In the genomic region with DNA sequence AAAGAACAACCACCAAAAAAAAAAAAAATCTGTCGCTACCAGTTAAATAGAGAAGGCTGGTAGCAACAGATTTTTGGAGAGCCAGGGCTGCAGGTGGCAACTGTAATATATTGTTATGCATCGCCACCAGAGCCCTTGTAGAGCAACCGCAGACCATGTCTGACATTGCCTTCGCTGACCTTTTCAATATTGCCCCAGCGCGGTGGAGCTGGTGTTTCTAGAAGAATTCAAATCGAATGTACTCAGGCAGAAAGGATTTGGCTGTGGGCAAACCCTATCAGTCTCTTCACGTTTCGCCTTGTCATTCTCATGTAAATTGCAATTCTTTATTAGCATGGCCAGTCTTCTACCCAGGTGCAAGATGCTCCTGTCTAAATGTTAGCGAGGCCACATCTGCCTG, we compare ENCODE assay signal across 30 cellular contexts.
"Had no signal": no experiment of that assay in that cellular context is flagged by ENCODE, and none has a peak within 500 bp of the region (broad histone marks: within the 10 kb centered on the region; RNA-seq: fewer than 3 reads in every experiment).

No MANE protein-coding gene starts in this region.

- H2AFZ ChIP-seq: hepatocyte, parathyroid adenoma had no signal

- DNase-seq: activated CD4-positive, alpha-beta T cell treated with anti-CD3 and anti-CD28 coated beads for 48 hours; activated CD4-positive, alpha-beta T cell treated with anti-CD3 and anti-CD28 coated beads, Interleukin-2, amount 50 U/mL, for 48 hours; activated CD8-positive, alpha-beta memory T cell treated with anti-CD3 and anti-CD28 coated beads for 24 hours; activated effector memory CD4-positive, alpha-beta T cell treated with anti-CD3 and anti-CD28 coated beads, Interleukin-2, amount 50 U/mL, for 16 hours; activated naive CD4-positive, alpha-beta T cell treated with anti-CD3 and anti-CD28 coated beads for 36 hours; activated naive CD8-positive, alpha-beta T cell treated with anti-CD3 and anti-CD28 coated beads, Interleukin-2, amount 10 ng/mL, durations not matched to agents 7 days and 5 days; activated T-cell treated with anti-CD3 and anti-CD28 coated beads, Interleukin-2, amount 50 U/mL, for 1 hour; amniotic stem cell; brain microvascular endothelial cell; dorsolateral prefrontal cortex; effector memory CD4-positive, alpha-beta T cell; gastrocnemius medialis; glutamatergic neuron; immature natural killer cell; kidney; left colon; midbrain; naive thymus-derived CD4-positive, alpha-beta T cell; nucleus accumbens; spleen; stimulated activated naive CD4-positive, alpha-beta T cell; T-helper 9 cell had no signal

- H3K27ac ChIP-seq: brain microvascular endothelial cell, coronary artery, dorsolateral prefrontal cortex, gastrocnemius medialis, hepatocyte, parathyroid adenoma, right atrium auricular region, spleen, tibial nerve, VCaP had no signal

- H3K4me2 ChIP-seq: hepatocyte had no signal

- H3K79me2 ChIP-seq: hepatocyte, parathyroid adenoma had no signal

- H3K27me3 Mint-ChIP-seq: activated naive CD8-positive, alpha-beta T cell treated with anti-CD3 and anti-CD28 coated beads, Interleukin-2, amount 10 ng/mL, durations not matched to agents 7 days and 5 days; naive thymus-derived CD4-positive, alpha-beta T cell had no signal

- H3K4me3 Mint-ChIP-seq: activated naive CD4-positive, alpha-beta T cell treated with anti-CD3 and anti-CD28 coated beads for 36 hours; activated naive CD8-positive, alpha-beta T cell treated with anti-CD3 and anti-CD28 coated beads, Interleukin-2, amount 10 ng/mL, durations not matched to agents 7 days and 5 days; activated T-helper 1 cell treated with anti-CD3 and anti-CD28 coated beads, Interleukin-12 subunit alpha, Interleukin-12 subunit beta, Interleukin-2, Interleukin-4 antibody, amounts not matched to agents 30 ng/mL and 10 ng/mL and 1 ng/mL, durations not matched to agents 14 hours and 24 hours and 36 hours; immature natural killer cell; naive thymus-derived CD4-positive, alpha-beta T cell had no signal

- ATAC-seq: activated CD4-positive, CD25-positive, alpha-beta regulatory T cell treated with anti-CD3 and anti-CD28 coated beads, Interleukin-2, amount 50 U/mL, for 24 hours; gastrocnemius medialis; left colon; naive thymus-derived CD4-positive, alpha-beta T cell had no signal

- H3K4me3 ChIP-seq: coronary artery, dorsolateral prefrontal cortex, gastrocnemius medialis, hepatocyte, right atrium auricular region, spleen, tibial nerve had no signal

- H3K4me1 ChIP-seq: gastrocnemius medialis, parathyroid adenoma, right atrium auricular region, spleen had no signal

- H3K27ac Mint-ChIP-seq: activated naive CD4-positive, alpha-beta T cell treated with anti-CD3 and anti-CD28 coated beads for 36 hours; activated naive CD8-positive, alpha-beta T cell treated with anti-CD3 and anti-CD28 coated beads, Interleukin-2, amount 10 ng/mL, durations not matched to agents 7 days and 5 days; activated T-helper 1 cell treated with anti-CD3 and anti-CD28 coated beads, Interleukin-12 subunit alpha, Interleukin-12 subunit beta, Interleukin-2, Interleukin-4 antibody, amounts not matched to agents 30 ng/mL and 10 ng/mL and 1 ng/mL, durations not matched to agents 14 hours and 24 hours and 36 hours; immature natural killer cell; naive thymus-derived CD4-positive, alpha-beta T cell had no signal

- H3K36me3 ChIP-seq: brain microvascular endothelial cell, gastrocnemius medialis, right atrium auricular region, spleen, tibial nerve had no signal

- H3K36me3 Mint-ChIP-seq: activated naive CD8-positive, alpha-beta T cell treated with anti-CD3 and anti-CD28 coated beads, Interleukin-2, amount 10 ng/mL, durations not matched to agents 7 days and 5 days; immature natural killer cell had no signal

- H3K27me3 ChIP-seq: brain microvascular endothelial cell, gastrocnemius medialis, hepatocyte, right atrium auricular region, spleen, tibial nerve had no signal

- H3K4me1 Mint-ChIP-seq: activated naive CD8-positive, alpha-beta T cell treated with anti-CD3 and anti-CD28 coated beads, Interleukin-2, amount 10 ng/mL, durations not matched to agents 7 days and 5 days; immature natural killer cell; naive thymus-derived CD4-positive, alpha-beta T cell had no signal
